22 cellular contexts compared by ENCODE assay signal in genomic region chr19:46116121-46116520, GRCh38. TPM values are rescaled to one million over a fixed set of nuclear protein-coding genes. Genes with fewer than 3 reads are reported as not detected.
DNase-seq lines count a peak whose midpoint lies in the region; ATAC-seq and TF ChIP-seq lines count a peak whose summit lies in the region.
"Had no signal": no experiment of that assay in that cellular context is flagged by ENCODE, and none has a peak within 500 bp of the region (broad histone marks: within the 10 kb centered on the region; RNA-seq: fewer than 3 reads in every experiment).

No MANE protein-coding gene starts in this region.

- in situ Hi-C loops in astrocyte of the cerebellum (cut with HindIII; ENCODE audit: low sequenced_read_pairs) = no loop called here

- CTCF ChIA-PET in MCF 10A (lab: Yijun Ruan, JAX) = interaction anchor here (0.6 to 1.2 kb wide), 3 partner anchors 14 to 413 kb away, joined by 3 read pairs; no protein-coding TSS in a partner anchor

- peaks cover 19% of the 10 kb centered on the region for H3K4me1 Mint-ChIP-seq in MCF 10A (ENCODE audit: insufficient read depth, unreplicated experiment)
- peaks cover 13% of the 10 kb centered on the region for H3K4me1 Mint-ChIP-seq in activated T-helper 1 cell treated with anti-CD3 and anti-CD28 coated beads, Interleukin-12 subunit alpha, Interleukin-12 subunit beta, Interleukin-2, Interleukin-4 antibody, amounts not matched to agents 30 ng/mL and 10 ng/mL and 1 ng/mL, durations not matched to agents 14 hours and 24 hours and 36 hours (ENCODE audit: low read depth)

- no peak overlapping the region for H3K4me3 Mint-ChIP-seq in MCF 10A (ENCODE audit: unreplicated experiment)
- H3K4me3 Mint-ChIP-seq in activated T-helper 1 cell treated with anti-CD3 and anti-CD28 coated beads, Interleukin-12 subunit alpha, Interleukin-12 subunit beta, Interleukin-2, Interleukin-4 antibody, amounts not matched to agents 30 ng/mL and 10 ng/mL and 1 ng/mL, durations not matched to agents 14 hours and 24 hours and 36 hours = no peak overlapping the region
- H3K4me3 Mint-ChIP-seq: CD8-positive, alpha-beta T cell had no signal

- BruUV-seq in MCF 10A (replicated peaks; lab: Mats Ljungman, UMichigan) = no TSS peak

- H3K4me1 ChIP-seq in breast epithelium (peaks cover 0 to 8% of the 10 kb centered on the region in 2 donors), hepatocyte (ENCODE audit: insufficient read depth) (peaks cover 8% of the 10 kb centered on the region)
- H3K4me1 ChIP-seq: Peyer's patch had no signal

- 69% methylated on average over 3 of the region's 3 CpGs for WGBS in hepatocyte (ENCODE audit: low lambda C conversion rate, missing lambda C conversion rate)

- H3K27me3 ChIP-seq in breast epithelium (no peaks in the 10 kb centered on the region), hepatocyte (peaks cover 7% of the 10 kb centered on the region)
- H3K27me3 ChIP-seq: Peyer's patch had no signal

- no peaks in the 10 kb centered on the region for H4K20me1 ChIP-seq in hepatocyte (ENCODE audit: insufficient read depth, poor library complexity, severe bottlenecking)

- TF ChIP-seq CTCF in MCF 10A (IDR thresholded peaks at IDR 0.05; ENCODE audit: unreplicated experiment) (no peak), breast epithelium (IDR thresholded peaks at IDR 0.05) (no peak), astrocyte of the cerebellum (IDR thresholded peaks at IDR 0.05; ENCODE audit: low read depth, low read length, missing control alignments) (no peak), hepatocyte (IDR thresholded peaks at IDR 0.05; ENCODE audit: poor library complexity) (no peak)

- H3K4me2 ChIP-seq in hepatocyte = peak overlapping the region; percentile 23

- no peak for TF ChIP-seq POLR2A in breast epithelium (IDR thresholded peaks at IDR 0.05)

- intact Hi-C loops in MCF 10A (cut with micrococcal nuclease) (no loop called here), breast epithelium (cut with DNase I; ENCODE audit: low total_unique reads) (no loop called here), left colon (cut with DNase I, micrococcal nuclease) (no loop called here)
- intact Hi-C loops in activated T-helper 1 cell treated with anti-CD3 and anti-CD28 coated beads, Interleukin-12 subunit alpha, Interleukin-12 subunit beta, Interleukin-2, Interleukin-4 antibody, amounts not matched to agents 30 ng/mL and 10 ng/mL and 1 ng/mL, durations not matched to agents 14 hours and 24 hours and 36 hours (cut with micrococcal nuclease) = no loop called here

- H3K9me2 ChIP-seq in hepatocyte (replicated peaks; ENCODE audit: insufficient read depth) = no peaks in the 10 kb centered on the region

- peak overlapping the region; percentile 82 for H3K27ac Mint-ChIP-seq in MCF 10A (ENCODE audit: low read depth, unreplicated experiment)
- no peak overlapping the region for H3K27ac Mint-ChIP-seq in activated T-helper 1 cell treated with anti-CD3 and anti-CD28 coated beads, Interleukin-12 subunit alpha, Interleukin-12 subunit beta, Interleukin-2, Interleukin-4 antibody, amounts not matched to agents 30 ng/mL and 10 ng/mL and 1 ng/mL, durations not matched to agents 14 hours and 24 hours and 36 hours
- H3K27ac Mint-ChIP-seq: CD8-positive, alpha-beta T cell had no signal

- H3K36me3 ChIP-seq in breast epithelium = no peaks in the 10 kb centered on the region
- H3K36me3 ChIP-seq in hepatocyte (replicated peaks; ENCODE audit: insufficient read depth, low read depth) = no peaks in the 10 kb centered on the region
- H3K36me3 ChIP-seq: Peyer's patch had no signal

- POLR2A ChIA-PET in MCF 10A (lab: Yijun Ruan, JAX) = interaction anchor here (0.6 to 3.2 kb wide), 11 partner anchors 10 to 470 kb away, joined by 3 to 22 read pairs (median 8); no protein-coding TSS in a partner anchor

- H3K4me3 ChIP-seq in breast epithelium (no peak overlapping the region), astrocyte of the cerebellum (ENCODE audit: low read depth, low read length) (no peak overlapping the region), hepatocyte (no peak overlapping the region)
- H3K4me3 ChIP-seq: K562, Peyer's patch had no signal

- no peak overlapping the region for H2AFZ ChIP-seq in hepatocyte

- DNase-seq in MCF 10A (ENCODE audit: unreplicated experiment) (no peak), breast epithelium (ENCODE audit: low spot score in 2 of 2) (no peak), astrocyte of the cerebellum (ENCODE audit: low read depth) (peak; percentile 80), hepatocyte (ENCODE audit: low spot score) (no peak), left colon (no peak)
- no peak for DNase-seq in activated T-helper 1 cell treated with anti-CD3 and anti-CD28 coated beads, Interleukin-12 subunit alpha, Interleukin-12 subunit beta, Interleukin-2, Interleukin-4 antibody, amounts not matched to agents 30 ng/mL and 10 ng/mL and 1 ng/mL, durations not matched to agents 14 hours and 24 hours and 36 hours (ENCODE audit: low spot score)
- DNase-seq: 8988T; AML-193; CD8-positive, alpha-beta T cell; NCI-H1105 treated with DMSO at 0.1 percent for 48 hours; NCI-H2029 treated with DMSO at 0.1 percent for 48 hours; NCI-H524; NCI-H774; Peyer's patch; Right ventricle myocardium superior had no signal

- H3K27ac ChIP-seq in breast epithelium (peak overlapping the region in 1 of 2 donors; percentile 83), hepatocyte (peak overlapping the region; percentile 23)
- H3K27ac ChIP-seq: Peyer's patch had no signal

- no peaks in the 10 kb centered on the region for H3K27me3 Mint-ChIP-seq in MCF 10A (ENCODE audit: insufficient read depth, unreplicated experiment)
- H3K27me3 Mint-ChIP-seq in activated T-helper 1 cell treated with anti-CD3 and anti-CD28 coated beads, Interleukin-12 subunit alpha, Interleukin-12 subunit beta, Interleukin-2, Interleukin-4 antibody, amounts not matched to agents 30 ng/mL and 10 ng/mL and 1 ng/mL, durations not matched to agents 14 hours and 24 hours and 36 hours (ENCODE audit: insufficient read depth) = peaks cover 20% of the 10 kb centered on the region

- ATAC-seq in HG03139 (IDR thresholded peaks at IDR 0.05; ENCODE audit: unreplicated experiment) (no peak), HG02938 (IDR thresholded peaks at IDR 0.05; ENCODE audit: unreplicated experiment) (no peak), left colon (no peak)
- ATAC-seq: CD8-positive, alpha-beta T cell; HepG2; K562 had no signal

- no peaks in the 10 kb centered on the region for H3K36me3 Mint-ChIP-seq in MCF 10A (ENCODE audit: insufficient read depth, unreplicated experiment)
- no peaks in the 10 kb centered on the region for H3K36me3 Mint-ChIP-seq in activated T-helper 1 cell treated with anti-CD3 and anti-CD28 coated beads, Interleukin-12 subunit alpha, Interleukin-12 subunit beta, Interleukin-2, Interleukin-4 antibody, amounts not matched to agents 30 ng/mL and 10 ng/mL and 1 ng/mL, durations not matched to agents 14 hours and 24 hours and 36 hours (ENCODE audit: low read depth)
- H3K36me3 Mint-ChIP-seq: CD8-positive, alpha-beta T cell had no signal

- no peaks in the 10 kb centered on the region for H3K9me3 Mint-ChIP-seq in MCF 10A (ENCODE audit: unreplicated experiment)
- no peaks in the 10 kb centered on the region for H3K9me3 Mint-ChIP-seq in activated T-helper 1 cell treated with anti-CD3 and anti-CD28 coated beads, Interleukin-12 subunit alpha, Interleukin-12 subunit beta, Interleukin-2, Interleukin-4 antibody, amounts not matched to agents 30 ng/mL and 10 ng/mL and 1 ng/mL, durations not matched to agents 14 hours and 24 hours and 36 hours
- H3K9me3 Mint-ChIP-seq: CD8-positive, alpha-beta T cell had no signal

- no peaks in the 10 kb centered on the region for H3K79me2 ChIP-seq in hepatocyte

- H3K9me3 ChIP-seq in breast epithelium (no peaks in the 10 kb centered on the region), hepatocyte (ENCODE audit: low read depth) (no peaks in the 10 kb centered on the region)
- H3K9me3 ChIP-seq: Peyer's patch had no signal

RNA-seq across cellular contexts. Expression of gene IGFL3, which starts 8.4 kb away (rescaled TPM):
- total RNA-seq in MCF 10A (2022) (not detected in 2 replicates), breast epithelium (not detected), hepatocyte (2.1 and 2.6 TPM in 2 replicates), left colon (not detected)
- 4.7 and 5.5 TPM in 2 replicates for polyA plus RNA-seq in hepatocyte
- not detected in 2 replicates for total RNA-seq in activated T-helper 1 cell treated with anti-CD3 and anti-CD28 coated beads, Interleukin-12 subunit alpha, Interleukin-12 subunit beta, Interleukin-2, Interleukin-4 antibody, amounts not matched to agents 30 ng/mL and 10 ng/mL and 1 ng/mL, durations not matched to agents 14 hours and 24 hours and 36 hours
- total RNA-seq: CD8-positive, alpha-beta T cell; H1; HepG2; K562; Peyer's patch; Right ventricle myocardium superior; SK-MEL-5 had no signal
- polyA plus RNA-seq: AG04450, HepG2, K562 had no signal

RNA-seq across cellular contexts. Expression of gene IGFL2, which starts 31.9 kb away (rescaled TPM):
- total RNA-seq in MCF 10A (2022) (1.3 TPM in 1 of 2 replicates, not detected in the other), breast epithelium (not detected), hepatocyte (12.9 and 15.2 TPM in 2 replicates), left colon (not detected)
- 17.2 and 22.9 TPM in 2 replicates for polyA plus RNA-seq in hepatocyte
- total RNA-seq in activated T-helper 1 cell treated with anti-CD3 and anti-CD28 coated beads, Interleukin-12 subunit alpha, Interleukin-12 subunit beta, Interleukin-2, Interleukin-4 antibody, amounts not matched to agents 30 ng/mL and 10 ng/mL and 1 ng/mL, durations not matched to agents 14 hours and 24 hours and 36 hours = 0.23 TPM in 1 of 2 replicates, not detected in the other
- total RNA-seq: CD8-positive, alpha-beta T cell; H1; HepG2; Peyer's patch; Right ventricle myocardium superior; SK-MEL-5 had no signal
- polyA plus RNA-seq: AG04450, H1, HepG2 had no signal
